ENCODE assay signal across 20 cellular contexts in genomic region chr1:207112907-207113306, GRCh38. TPM values are rescaled to one million over a fixed set of nuclear protein-coding genes. Genes with fewer than 3 reads are reported as not detected.
A peak's percentile ranks its signal among the peaks of the same experiment; 100 is the strongest.
DNase-seq lines count a peak whose midpoint lies in the region; ATAC-seq, FAIRE-seq and TF ChIP-seq lines count a peak whose summit lies in the region.
"Had no signal": no experiment of that assay in that cellular context is flagged by ENCODE, and none has a peak within 500 bp of the region (broad histone marks: within the 10 kb centered on the region; RNA-seq: fewer than 3 reads in every experiment).

No MANE protein-coding gene starts in this region.

- no peak overlapping the region for H3K14ac ChIP-seq in H1 (ENCODE audit: insufficient read length)

- no peak overlapping the region for H2BK15ac ChIP-seq in H1 (ENCODE audit: low read length)

- H3K18ac ChIP-seq in H1 (ENCODE audit: extremely low read depth, low read length) = no peak overlapping the region

- H4K91ac ChIP-seq in H1 (replicated peaks; ENCODE audit: insufficient read length, low read length) = no peak overlapping the region

- H3K9ac ChIP-seq in H1 (replicated peaks in 1 of 4; ENCODE audit: extremely low read depth in 1 of 4, low read depth in 3 of 4, low read length in 3 of 4) (no peak overlapping the region), HepG2 (ENCODE audit: insufficient read depth, low read depth, low read length) (no peak overlapping the region), Karpas-422 (ENCODE audit: low read length) (no peak overlapping the region)

- H3K4me3 ChIP-seq in H1 (ENCODE audit: extremely low read depth in 1 of 4, insufficient read depth in 2 of 4, low read depth in 3 of 4, low read length in 4 of 4) = no peak overlapping the region
- no peak overlapping the region for H3K4me3 ChIP-seq in HepG2 (replicated peaks in 1 of 3; ENCODE audit: insufficient read depth in 1 of 3, low read depth in 2 of 3, low read length in 3 of 3)
- no peak overlapping the region for H3K4me3 ChIP-seq in ovary
- no peak overlapping the region for H3K4me3 ChIP-seq in Karpas-422 (ENCODE audit: low read length)
- no peak overlapping the region for H3K4me3 ChIP-seq in transverse colon
- H3K4me3 ChIP-seq: GM12878, GM23338, HAP-1 had no signal

- DNase-seq in H1 (ENCODE audit: low read depth in 1 of 2, low spot score in 2 of 2) = no peak
- no peak for DNase-seq in HepG2 (ENCODE audit: low spot score)
- DNase-seq in ovary = peak; percentile 26 to 59 (median 56)
- DNase-seq in Karpas-422 = no peak
- DNase-seq in transverse colon = no peak
- DNase-seq: C1 segment of cervical spinal cord; CD4-positive, alpha-beta memory T cell; COR-L47; DMS79; EL; GDM1 had no signal

- FAIRE-seq in H1 (lab: Jason Lieb, UNC) (no peak), HepG2 (lab: Jason Lieb, UNC) (no peak)
- FAIRE-seq: GM12878, GM18507, H54 had no signal

- no peaks in the 10 kb centered on the region for H3K79me2 ChIP-seq in H1 (ENCODE audit: control insufficient read depth in 1 of 2, insufficient read depth in 2 of 2, low read length in 2 of 2)
- no peaks in the 10 kb centered on the region for H3K79me2 ChIP-seq in HepG2 (ENCODE audit: insufficient read depth, low read length)
- no peaks in the 10 kb centered on the region for H3K79me2 ChIP-seq in Karpas-422 (ENCODE audit: low read length)

- no peak for ATAC-seq in HepG2
- no peak for ATAC-seq in HG03097 (IDR thresholded peaks at IDR 0.05; ENCODE audit: low FRiP score, unreplicated experiment)
- ATAC-seq: GM12878, GM23338 had no signal

- CTCF ChIA-PET in H1 (lab: Charles Lee; ENCODE audit: partially characterized antibody) (interaction anchor here (0.7 kb wide), 1 partner anchor 108 kb away, joined by 3 read pairs; no protein-coding TSS in a partner anchor), HepG2 (lab: Yijun Ruan, JAX; ENCODE audit: low intra/inter-chr PET ratio, low total read pairs) (no interaction called here)

- intact Hi-C loops in HepG2 (cut with micrococcal nuclease; ENCODE audit: unreplicated experiment) = no loop called here
- intact Hi-C loops in ovary (cut with DNase I) = no loop called here
- intact Hi-C loops in transverse colon (cut with DNase I; ENCODE audit: low total_unique reads) = no loop called here

- no peak overlapping the region for H4K8ac ChIP-seq in H1 (ENCODE audit: extremely low read depth, insufficient read depth, low read length)

- H4K5ac ChIP-seq in H1 (ENCODE audit: insufficient read length, low read depth, low read length) = no peak overlapping the region

- TF ChIP-seq POLR2A in H1 (IDR thresholded peaks at IDR 0.05; ENCODE audit: control extremely low read depth in 1 of 2, low read depth in 2 of 2, low read length in 2 of 2) (no peak), HepG2 (IDR thresholded peaks at IDR 0.05; ENCODE audit: insufficient read depth in 1 of 2, low read depth in 2 of 2, low read length in 2 of 2) (no peak), ovary (IDR thresholded peaks at IDR 0.05) (no peak), transverse colon (IDR thresholded peaks at IDR 0.05) (no peak)

- TF ChIP-seq RAD21 in H1 (IDR thresholded peaks at IDR 0.05 in 1 of 2, conservative IDR thresholded peaks at IDR 0.05 in 1 of 2; ENCODE audit: low read depth in 2 of 2, low read length in 2 of 2) (no peak), HepG2 (CRISPR knock-in tag; IDR thresholded peaks at IDR 0.05) (no peak)

- H3K9me3 ChIP-seq in H1 (ENCODE audit: insufficient read depth in 2 of 2, low read depth in 1 of 2, low read length in 1 of 2) = no peaks in the 10 kb centered on the region
- H3K9me3 ChIP-seq in HepG2 (ENCODE audit: low read length) = no peaks in the 10 kb centered on the region
- H3K9me3 ChIP-seq in ovary = no peaks in the 10 kb centered on the region
- H3K9me3 ChIP-seq in Karpas-422 (ENCODE audit: low read length) = no peaks in the 10 kb centered on the region
- no peaks in the 10 kb centered on the region for H3K9me3 ChIP-seq in transverse colon
- H3K9me3 ChIP-seq: HAP-1 had no signal

- H3K36me3 ChIP-seq in H1 (ENCODE audit: control insufficient read depth in 2 of 4, insufficient read depth in 4 of 4, low read length in 3 of 4) (no peaks in the 10 kb centered on the region), HepG2 (replicated peaks in 1 of 2; ENCODE audit: control insufficient read depth in 1 of 2, insufficient read depth in 2 of 2, low read length in 2 of 2) (0 out of 5 replicates have a peak, but pooled peaks cover 0 to 3% of the 10 kb centered on the region in 2 experiments), ovary (no peaks in the 10 kb centered on the region), Karpas-422 (ENCODE audit: insufficient read depth, low read length) (no peaks in the 10 kb centered on the region), transverse colon (no peaks in the 10 kb centered on the region)
- H3K36me3 ChIP-seq: HAP-1 had no signal

- no peak for TF ChIP-seq CTCF in H1 (IDR thresholded peaks at IDR 0.05; ENCODE audit: control extremely low read depth in 1 of 3, insufficient read depth in 1 of 3, low read depth in 1 of 3, low read length in 3 of 3)
- TF ChIP-seq CTCF in HepG2 (CRISPR knock-in tag; IDR thresholded peaks at IDR 0.05) = no peak
- no peak for TF ChIP-seq CTCF in ovary (IDR thresholded peaks at IDR 0.05)
- no peak for TF ChIP-seq CTCF in transverse colon (IDR thresholded peaks at IDR 0.05)

- H3K27me3 ChIP-seq in H1 (replicated peaks in 1 of 4; ENCODE audit: control insufficient read depth in 3 of 4, extremely low read depth in 1 of 4, insufficient read depth in 3 of 4, low read length in 3 of 4) (no peaks in the 10 kb centered on the region), HepG2 (ENCODE audit: control insufficient read depth in 1 of 2, insufficient read depth in 2 of 2, low read length in 2 of 2) (no peaks in the 10 kb centered on the region; a peak in 1 of 5 replicates), ovary (no peaks in the 10 kb centered on the region), Karpas-422 (ENCODE audit: low read length) (no peaks in the 10 kb centered on the region), transverse colon (no peaks in the 10 kb centered on the region)

- no peak overlapping the region for H3K56ac ChIP-seq in H1 (replicated peaks; ENCODE audit: insufficient read length, low read depth, low read length)

- H3K4me2 ChIP-seq in H1 (ENCODE audit: insufficient read depth in 1 of 2, low read depth in 2 of 2, low read length in 2 of 2) = no peak overlapping the region
- H3K4me2 ChIP-seq in HepG2 (ENCODE audit: low read depth, low read length) = no peak overlapping the region
- no peak overlapping the region for H3K4me2 ChIP-seq in Karpas-422 (ENCODE audit: low read depth, low read length, poor library complexity, severe bottlenecking)
- H3K4me2 ChIP-seq: GM23338 had no signal

- H2BK12ac ChIP-seq in H1 (ENCODE audit: low read depth, low read length) = no peak overlapping the region

- H3K4me1 ChIP-seq in H1 (replicated peaks in 1 of 4; ENCODE audit: control insufficient read depth in 3 of 4, insufficient read depth in 4 of 4, low read length in 3 of 4) (no peaks in the 10 kb centered on the region), HepG2 (ENCODE audit: insufficient read depth, low read length) (no peaks in the 10 kb centered on the region; the same call in 1 of the 2 replicates), ovary (ENCODE audit: insufficient read depth) (peaks cover 8% of the 10 kb centered on the region), Karpas-422 (ENCODE audit: low read length) (no peaks in the 10 kb centered on the region), transverse colon (no peaks in the 10 kb centered on the region)
- H3K4me1 ChIP-seq: HAP-1 had no signal

- H2BK20ac ChIP-seq in H1 (ENCODE audit: low read length) = no peak overlapping the region

- no peak overlapping the region for H3K27ac ChIP-seq in H1 (ENCODE audit: low read depth, low read length)
- no peak overlapping the region for H3K27ac ChIP-seq in HepG2 (ENCODE audit: extremely low read length, insufficient read depth, low read length)
- peak overlapping the region in 1 of 2 donors; percentile 17 for H3K27ac ChIP-seq in ovary
- no peak overlapping the region for H3K27ac ChIP-seq in Karpas-422 (ENCODE audit: low read length)
- no peak overlapping the region for H3K27ac ChIP-seq in transverse colon

- TF ChIP-seq EP300 in H1 (IDR thresholded peaks at IDR 0.05; ENCODE audit: borderline replicate concordance in 1 of 2, low read depth in 2 of 2, low read length in 2 of 2) (no peak), HepG2 (IDR thresholded peaks at IDR 0.05; ENCODE audit: low read depth in 2 of 2, low read length in 2 of 2) (no peak), HepG2 (CRISPR knock-in tag; IDR thresholded peaks at IDR 0.05; ENCODE audit: borderline replicate concordance) (no peak), ovary (IDR thresholded peaks at IDR 0.05) (no peak), transverse colon (IDR thresholded peaks at IDR 0.05; ENCODE audit: low read depth) (no peak)

- H4K20me1 ChIP-seq in H1 (replicated peaks in 1 of 2; ENCODE audit: control insufficient read depth in 1 of 2, insufficient read depth in 2 of 2, low read length in 2 of 2) = no peaks in the 10 kb centered on the region
- no peaks in the 10 kb centered on the region for H4K20me1 ChIP-seq in HepG2 (ENCODE audit: insufficient read depth, low read length)
- no peaks in the 10 kb centered on the region for H4K20me1 ChIP-seq in Karpas-422 (ENCODE audit: insufficient read depth, low read depth, low read length)

- no TSS peak for BruUV-seq in HepG2 (replicated peaks; lab: Mats Ljungman, UMichigan)

- H2BK5ac ChIP-seq in H1 (ENCODE audit: low read depth, low read length) = no peak overlapping the region

- no peak overlapping the region for H3K23ac ChIP-seq in H1 (ENCODE audit: insufficient read length)

- no peaks in the 10 kb centered on the region for H3K79me1 ChIP-seq in H1 (ENCODE audit: low read depth, low read length)

- no peak overlapping the region for H2AK5ac ChIP-seq in H1 (ENCODE audit: low read depth, low read length)

- no peak overlapping the region for H2BK120ac ChIP-seq in H1 (replicated peaks; ENCODE audit: low read depth, low read length)

- H3K9me2 ChIP-seq in Karpas-422 (replicated peaks; ENCODE audit: insufficient read depth, low read length) = no peaks in the 10 kb centered on the region

- POLR2A ChIA-PET in H1 (lab: Charles Lee; ENCODE audit: partially characterized antibody) = no interaction called here
- POLR2A ChIA-PET in HepG2 (lab: Yijun Ruan, JAX) = no interaction called here

- H3K4ac ChIP-seq in H1 (replicated peaks; ENCODE audit: insufficient read length, low read depth, low read length) = no peak overlapping the region

- WGBS in H1 (ENCODE audit: extremely low coverage in 1 of 2, insufficient coverage in 1 of 2, insufficient read length in 1 of 2, insufficient replicate concordance in 2 of 2, low coverage in 1 of 2, low lambda C conversion rate in 2 of 2, missing lambda C conversion rate in 1 of 2), 2 experiments = 90% methylated on average over 2 of the region's 2 CpGs; no CpG with 5 or more reads in 1 of the 2 experiments
- WGBS in HepG2 (ENCODE audit: low lambda C conversion rate) = 88% methylated on average over 2 of the region's 2 CpGs
- 4 to 14% (median 7%) methylated on average over 2 of the region's 2 CpGs for WGBS in ovary, 3 donors
- 69 to 80% methylated on average over 1 to 2 of the region's 2 CpGs for WGBS in transverse colon (ENCODE audit: low coverage in 1 of 2), 2 donors

- H2AFZ ChIP-seq in H1 (ENCODE audit: low read length) = 0 out of 2 replicates have a peak overlapping the region, but pooled peaks have one; percentile 19
- H2AFZ ChIP-seq in HepG2 (ENCODE audit: low read length) = no peak overlapping the region
- H2AFZ ChIP-seq in Karpas-422 (ENCODE audit: low read length) = no peak overlapping the region
- H2AFZ ChIP-seq: GM23338 had no signal

- no peaks in the 10 kb centered on the region for H3K23me2 ChIP-seq in H1 (ENCODE audit: low read depth, low read length)

- in situ Hi-C loops in HepG2 (cut with HindIII; ENCODE audit: extremely low pct_ligation_motif_present, low pct_unique_long_range_greater_than_20kb) = no loop called here
- in situ Hi-C loops in transverse colon (cut with MboI; ENCODE audit: low pct_ligation_motif_present in 1 of 4, low pct_unique_long_range_greater_than_20kb in 1 of 4, low sequenced_read_pairs in 3 of 4) = no loop called here

RNA-seq across cellular contexts. Expression of gene C4BPA, which starts 8.9 kb away (rescaled TPM):
- not detected in 2 replicates for total RNA-seq in H1 (2021; fragmentation: NEBNext Ultra II Directional; extraction: Animal tissue kit (Norgen Biotek cat#: 25700))
- polyA plus RNA-seq in H1 (2011; rRNA removed) (not detected in 2 replicates), HepG2 (2011; rRNA removed) (60.1 and 86.3 TPM in 2 replicates), ovary (1 to 10 TPM; 1.8 to 2.3 TPM)
- not detected for polyA plus RNA-seq in H1 (2011; cell fraction: cytosol; rRNA removed)
- not detected for polyA plus RNA-seq in H1 (2011; cell fraction: nucleus; rRNA removed)
- not detected in 4 replicates for polyA plus RNA-seq in H1 (2012, experiment 1 of 2)
- polyA plus RNA-seq in H1 (2012, experiment 2 of 2) = not detected
- polyA plus RNA-seq in H1 (2013, experiment 1 of 2) = not detected
- not detected for polyA plus RNA-seq in H1 (2013, experiment 2 of 2)
- polyA minus RNA-seq in H1 (2011; rRNA and poly(A)+ RNA removed) = not detected in 2 replicates
- polyA minus RNA-seq in H1 (2011; cell fraction: cytosol; rRNA and poly(A)+ RNA removed) = not detected
- not detected for polyA minus RNA-seq in H1 (2011; cell fraction: nucleus; rRNA and poly(A)+ RNA removed)
- total RNA-seq in HepG2 (2016; rRNA removed; fragmentation: Illumina TruSeq; extraction: Trizol) (18.7 and 32.1 TPM in 2 replicates), ovary (1 to 10 TPM in 3 of 7 donors, under 1 TPM in 4; 0.23 to 3.5 (median 0.45) TPM), transverse colon (1 to 10 TPM in 3 of 4 donors, not detected in 1; 2.2 to 4.4 (median 2.5) TPM)
- total RNA-seq in HepG2 (2016; cell fraction: cytosol; rRNA removed; fragmentation: Illumina TruSeq; extraction: Trizol; ENCODE audit: low read depth) = 3.0 and 3.6 TPM in 2 replicates
- 20.0 and 32.8 TPM in 2 replicates for total RNA-seq in HepG2 (2016; cell fraction: insoluble cytoplasmic fraction; rRNA removed; fragmentation: Illumina TruSeq; extraction: Trizol)
- 8.4 and 8.5 TPM in 2 replicates for total RNA-seq in HepG2 (2016; cell fraction: membrane; rRNA removed; fragmentation: Illumina TruSeq; extraction: Trizol)
- total RNA-seq in HepG2 (2016; cell fraction: nucleus; rRNA removed; fragmentation: Illumina TruSeq; extraction: Trizol) = 25.3 and 31.2 TPM in 2 replicates
- 31.3 and 80.8 TPM in 2 replicates for polyA plus RNA-seq in HepG2 (2011; cell fraction: cytosol; rRNA removed)
- polyA plus RNA-seq in HepG2 (2011; cell fraction: nucleus; rRNA removed) = 20.1 and 40.4 TPM in 2 replicates
- 27.8 and 31.2 TPM in 2 replicates for polyA plus RNA-seq in HepG2 (2012)
- polyA plus RNA-seq in HepG2 (2016; cell fraction: cytosol; fragmentation: Illumina TruSeq; extraction: Trizol; ENCODE audit: low read depth) = 3.4 and 4.2 TPM in 2 replicates
- 24.1 and 24.2 TPM in 2 replicates for polyA plus RNA-seq in HepG2 (2016; cell fraction: insoluble cytoplasmic fraction; fragmentation: Illumina TruSeq; extraction: Trizol; ENCODE audit: low read depth)
- polyA plus RNA-seq in HepG2 (2016; cell fraction: membrane; fragmentation: Illumina TruSeq; extraction: Trizol; ENCODE audit: low read depth) = 6.7 and 8.1 TPM in 2 replicates
- 36.3 and 36.5 TPM in 2 replicates for polyA plus RNA-seq in HepG2 (2016; cell fraction: nucleus; fragmentation: Illumina TruSeq; extraction: Trizol; ENCODE audit: insufficient read depth, low read depth)
- 2.9 and 24.1 TPM in 2 replicates for polyA minus RNA-seq in HepG2 (2011; rRNA and poly(A)+ RNA removed; ENCODE audit: low replicate concordance)
- 15.5 and 33.3 TPM in 2 replicates for polyA minus RNA-seq in HepG2 (2011; cell fraction: cytosol; rRNA and poly(A)+ RNA removed)
- 16.2 and 28.8 TPM in 2 replicates for polyA minus RNA-seq in HepG2 (2011; cell fraction: nucleus; rRNA and poly(A)+ RNA removed)
- total RNA-seq in Karpas-422 (2014; rRNA removed; shearing (Covaris generic); ENCODE audit: low replicate concordance) = not detected in 2 replicates
- total RNA-seq: A172; A673; CD4-positive, alpha-beta memory T cell; GM23338 had no signal
- polyA plus RNA-seq: BJ; CD4-positive, alpha-beta memory T cell; GM12878; GM23338 had no signal

RNA-seq across cellular contexts. Expression of gene C4BPB, which starts 24.2 kb away (rescaled TPM):
- not detected in 2 replicates for total RNA-seq in H1 (2021; fragmentation: NEBNext Ultra II Directional; extraction: Animal tissue kit (Norgen Biotek cat#: 25700))
- not detected in 2 replicates for polyA plus RNA-seq in H1 (2011; rRNA removed)
- 0.12 TPM for polyA plus RNA-seq in H1 (2011; cell fraction: cytosol; rRNA removed)
- not detected for polyA plus RNA-seq in H1 (2011; cell fraction: nucleus; rRNA removed)
- not detected in 4 replicates for polyA plus RNA-seq in H1 (2012, experiment 1 of 2)
- polyA plus RNA-seq in H1 (2012, experiment 2 of 2) = not detected
- polyA plus RNA-seq in H1 (2013, experiment 1 of 2) = not detected
- polyA plus RNA-seq in H1 (2013, experiment 2 of 2) = not detected
- polyA minus RNA-seq in H1 (2011; rRNA and poly(A)+ RNA removed) = not detected in 2 replicates
- 2.9 TPM for polyA minus RNA-seq in H1 (2011; cell fraction: cytosol; rRNA and poly(A)+ RNA removed)
- polyA minus RNA-seq in H1 (2011; cell fraction: nucleus; rRNA and poly(A)+ RNA removed) = 1.1 TPM
- total RNA-seq in HepG2 (2016; rRNA removed; fragmentation: Illumina TruSeq; extraction: Trizol) = 115 and 155 TPM in 2 replicates
- 32.6 and 35.5 TPM in 2 replicates for total RNA-seq in HepG2 (2016; cell fraction: cytosol; rRNA removed; fragmentation: Illumina TruSeq; extraction: Trizol; ENCODE audit: low read depth)
- 103 and 158 TPM in 2 replicates for total RNA-seq in HepG2 (2016; cell fraction: insoluble cytoplasmic fraction; rRNA removed; fragmentation: Illumina TruSeq; extraction: Trizol)
- total RNA-seq in HepG2 (2016; cell fraction: membrane; rRNA removed; fragmentation: Illumina TruSeq; extraction: Trizol) = 54.7 and 56.1 TPM in 2 replicates
- 137 and 149 TPM in 2 replicates for total RNA-seq in HepG2 (2016; cell fraction: nucleus; rRNA removed; fragmentation: Illumina TruSeq; extraction: Trizol)
- polyA plus RNA-seq in HepG2 (2011; rRNA removed) = 266 and 267 TPM in 2 replicates
- polyA plus RNA-seq in HepG2 (2011; cell fraction: cytosol; rRNA removed) = 125 and 190 TPM in 2 replicates
- 342 and 476 TPM in 2 replicates for polyA plus RNA-seq in HepG2 (2011; cell fraction: nucleus; rRNA removed)
- polyA plus RNA-seq in HepG2 (2012) = 127 and 145 TPM in 2 replicates
- polyA plus RNA-seq in HepG2 (2016; cell fraction: cytosol; fragmentation: Illumina TruSeq; extraction: Trizol; ENCODE audit: low read depth) = 28.4 and 30.6 TPM in 2 replicates
- polyA plus RNA-seq in HepG2 (2016; cell fraction: insoluble cytoplasmic fraction; fragmentation: Illumina TruSeq; extraction: Trizol; ENCODE audit: low read depth) = 83.2 and 84.7 TPM in 2 replicates
- polyA plus RNA-seq in HepG2 (2016; cell fraction: membrane; fragmentation: Illumina TruSeq; extraction: Trizol; ENCODE audit: low read depth) = 38.4 and 38.5 TPM in 2 replicates
- polyA plus RNA-seq in HepG2 (2016; cell fraction: nucleus; fragmentation: Illumina TruSeq; extraction: Trizol; ENCODE audit: insufficient read depth, low read depth) = 222 and 224 TPM in 2 replicates
- polyA minus RNA-seq in HepG2 (2011; rRNA and poly(A)+ RNA removed; ENCODE audit: low replicate concordance) = 81.3 and 321 TPM in 2 replicates
- polyA minus RNA-seq in HepG2 (2011; cell fraction: cytosol; rRNA and poly(A)+ RNA removed) = 34.7 and 50.0 TPM in 2 replicates
- 175 and 265 TPM in 2 replicates for polyA minus RNA-seq in HepG2 (2011; cell fraction: nucleus; rRNA and poly(A)+ RNA removed)
- 10 to 100 TPM in 5 of 7 donors, 1 to 10 TPM in 2; 2.5 to 88.5 (median 18.2) TPM for total RNA-seq in ovary
- 10 to 100 TPM; 20.3 to 42.4 TPM for polyA plus RNA-seq in ovary
- not detected in 2 replicates for total RNA-seq in Karpas-422 (2014; rRNA removed; shearing (Covaris generic); ENCODE audit: low replicate concordance)
- 10 to 100 TPM in 1 of 4 donors, 1 to 10 TPM in 2, not detected in 1; 3.7 to 16.8 (median 9.8) TPM for total RNA-seq in transverse colon
- total RNA-seq: A673, GM23338 had no signal
- polyA plus RNA-seq: BJ, GM23338 had no signal

RNA-seq across cellular contexts. Expression of gene PFKFB2, which starts 59.8 kb away (rescaled TPM):
- total RNA-seq in H1 (2021; fragmentation: NEBNext Ultra II Directional; extraction: Animal tissue kit (Norgen Biotek cat#: 25700)) = 17.8 and 19.1 TPM in 2 replicates
- polyA plus RNA-seq in H1 (2011; rRNA removed) = 5.5 and 6.7 TPM in 2 replicates
- 8.2 TPM for polyA plus RNA-seq in H1 (2011; cell fraction: cytosol; rRNA removed)
- polyA plus RNA-seq in H1 (2011; cell fraction: nucleus; rRNA removed) = 7.2 TPM
- 7.9 to 11.8 TPM (median 9.3 TPM) in 4 replicates for polyA plus RNA-seq in H1 (2012, experiment 1 of 2)
- polyA plus RNA-seq in H1 (2012, experiment 2 of 2) = 0.58 TPM
- 6.2 TPM for polyA plus RNA-seq in H1 (2013, experiment 1 of 2)
- 6.1 TPM for polyA plus RNA-seq in H1 (2013, experiment 2 of 2)
- 14.8 and 16.5 TPM in 2 replicates for polyA minus RNA-seq in H1 (2011; rRNA and poly(A)+ RNA removed)
- 6.5 TPM for polyA minus RNA-seq in H1 (2011; cell fraction: cytosol; rRNA and poly(A)+ RNA removed)
- 8.3 TPM for polyA minus RNA-seq in H1 (2011; cell fraction: nucleus; rRNA and poly(A)+ RNA removed)
- total RNA-seq in HepG2 (2016; rRNA removed; fragmentation: Illumina TruSeq; extraction: Trizol) = 9.4 and 10.6 TPM in 2 replicates
- total RNA-seq in HepG2 (2016; cell fraction: cytosol; rRNA removed; fragmentation: Illumina TruSeq; extraction: Trizol; ENCODE audit: low read depth) = 0.62 and 0.71 TPM in 2 replicates
- 10.2 and 10.9 TPM in 2 replicates for total RNA-seq in HepG2 (2016; cell fraction: insoluble cytoplasmic fraction; rRNA removed; fragmentation: Illumina TruSeq; extraction: Trizol)
- 2.7 and 2.9 TPM in 2 replicates for total RNA-seq in HepG2 (2016; cell fraction: membrane; rRNA removed; fragmentation: Illumina TruSeq; extraction: Trizol)
- total RNA-seq in HepG2 (2016; cell fraction: nucleus; rRNA removed; fragmentation: Illumina TruSeq; extraction: Trizol) = 12.6 and 18.6 TPM in 2 replicates
- 3.9 and 4.6 TPM in 2 replicates for polyA plus RNA-seq in HepG2 (2011; rRNA removed)
- 1.8 and 2.7 TPM in 2 replicates for polyA plus RNA-seq in HepG2 (2011; cell fraction: cytosol; rRNA removed)
- polyA plus RNA-seq in HepG2 (2011; cell fraction: nucleus; rRNA removed) = 8.6 and 10.6 TPM in 2 replicates
- polyA plus RNA-seq in HepG2 (2012) = 3.6 and 4.1 TPM in 2 replicates
- 0.22 and 0.25 TPM in 2 replicates for polyA plus RNA-seq in HepG2 (2016; cell fraction: cytosol; fragmentation: Illumina TruSeq; extraction: Trizol; ENCODE audit: low read depth)
- 5.0 TPM in 2 replicates for polyA plus RNA-seq in HepG2 (2016; cell fraction: insoluble cytoplasmic fraction; fragmentation: Illumina TruSeq; extraction: Trizol; ENCODE audit: low read depth)
- polyA plus RNA-seq in HepG2 (2016; cell fraction: membrane; fragmentation: Illumina TruSeq; extraction: Trizol; ENCODE audit: low read depth) = 0.60 and 0.72 TPM in 2 replicates
- polyA plus RNA-seq in HepG2 (2016; cell fraction: nucleus; fragmentation: Illumina TruSeq; extraction: Trizol; ENCODE audit: insufficient read depth, low read depth) = 16.4 and 17.0 TPM in 2 replicates
- 5.5 and 25.8 TPM in 2 replicates for polyA minus RNA-seq in HepG2 (2011; rRNA and poly(A)+ RNA removed; ENCODE audit: low replicate concordance)
- polyA minus RNA-seq in HepG2 (2011; cell fraction: cytosol; rRNA and poly(A)+ RNA removed) = 2.8 and 3.1 TPM in 2 replicates
- 11.5 and 15.7 TPM in 2 replicates for polyA minus RNA-seq in HepG2 (2011; cell fraction: nucleus; rRNA and poly(A)+ RNA removed)
- total RNA-seq in ovary = 10 to 100 TPM in 2 of 7 donors, 1 to 10 TPM in 5; 5.0 to 11.4 (median 8.7) TPM
- 1 to 10 TPM; 3.0 to 7.7 TPM for polyA plus RNA-seq in ovary
- total RNA-seq in Karpas-422 (2014; rRNA removed; shearing (Covaris generic); ENCODE audit: low replicate concordance) = 0.07 TPM in 1 of 2 replicates, not detected in the other
- total RNA-seq in transverse colon = 100 to 1,000 TPM in 1 of 4 donors, 10 to 100 TPM in 3; 84.2 to 155 (median 91.1) TPM

Comparison
In these comparisons a context has a peak if more than half of its experiments do, and no peak if none do; other contexts are left out.
1. DNase-seq: peak in ovary (5 of 5); none in H1 (0 of 2), HepG2 (single experiment), Karpas-422 (single experiment) and transverse colon (single experiment).
2. Of the 41 proteins assayed by ChIP-seq in both HepG2 and H1: peak only in HepG2: none; only in H1: YY1; in both: none; in neither: 39; mixed calls (peak in some experiments, not most) for 1.